In genomic region chr14:66099451-66099850, GRCh38 we compare ENCODE assay signal across 16 cellular contexts.
"Had no signal": no experiment of that assay in that cellular context is flagged by ENCODE, and none has a peak within 500 bp of the region (broad histone marks: within the 10 kb centered on the region; RNA-seq: fewer than 3 reads in every experiment).

No MANE protein-coding gene starts in this region.

- H3K9me3 Mint-ChIP-seq: activated CD4-positive, alpha-beta T cell treated with anti-CD3 and anti-CD28 coated beads, Interleukin-2, amount 10 ng/mL, durations not matched to agents 24 days and 14 days; natural killer cell had no signal

- H3K27ac ChIP-seq: foreskin keratinocyte had no signal

- H3K27ac Mint-ChIP-seq: activated CD4-positive, alpha-beta T cell treated with anti-CD3 and anti-CD28 coated beads, Interleukin-2, amount 10 ng/mL, durations not matched to agents 24 days and 14 days; activated CD8-positive, alpha-beta T cell treated with anti-CD3 and anti-CD28 coated beads, Interleukin-2, amount 10 ng/mL, durations not matched to agents 7 days and 5 days; activated naive CD8-positive, alpha-beta T cell; natural killer cell had no signal

- H3K4me1 Mint-ChIP-seq: natural killer cell had no signal

- H3K4me3 Mint-ChIP-seq: activated CD4-positive, alpha-beta T cell treated with anti-CD3 and anti-CD28 coated beads, Interleukin-2, amount 10 ng/mL, durations not matched to agents 24 days and 14 days; activated CD8-positive, alpha-beta T cell treated with anti-CD3 and anti-CD28 coated beads, Interleukin-2, amount 10 ng/mL, durations not matched to agents 7 days and 5 days; activated naive CD8-positive, alpha-beta T cell; natural killer cell had no signal

- H3K4me1 ChIP-seq: foreskin keratinocyte had no signal

- H3K36me3 Mint-ChIP-seq: natural killer cell had no signal

- DNase-seq: activated CD4-positive, alpha-beta T cell treated with anti-CD3 and anti-CD28 coated beads, Interleukin-2, amount 10 ng/mL, durations not matched to agents 24 days and 14 days; activated CD4-positive, CD25-positive, alpha-beta regulatory T cell; activated CD8-positive, alpha-beta memory T cell treated with anti-CD3 and anti-CD28 coated beads, Interleukin-2, amount 50 U/mL, for 4 hours; activated CD8-positive, alpha-beta T cell treated with anti-CD3 and anti-CD28 coated beads, Interleukin-2, amount 10 ng/mL, durations not matched to agents 7 days and 5 days; activated effector memory CD4-positive, alpha-beta T cell treated with anti-CD3 and anti-CD28 coated beads, Interleukin-2, amount 50 U/mL, for 16 hours; activated T-cell treated with anti-CD3 and anti-CD28 coated beads, Interleukin-2, amount 50 U/mL, for 48 hours; amniotic stem cell; cortex of kidney; effector CD8-positive, alpha-beta T cell; foreskin keratinocyte; glutamatergic neuron; mesendoderm; natural killer cell; stimulated activated CD4-positive, alpha-beta T cell treated with anti-CD3 and anti-CD28 coated beads, Interleukin-12 subunit alpha, Interleukin-12 subunit beta, amount 100 ng/mL, for 4 hours; stimulated activated CD4-positive, alpha-beta T cell treated with anti-CD3 and anti-CD28 coated beads, Interleukin-2, amount 100 ng/mL, for 24 hours had no signal
